ENCODE assay signal across 31 cellular contexts in the genomic region with DNA sequence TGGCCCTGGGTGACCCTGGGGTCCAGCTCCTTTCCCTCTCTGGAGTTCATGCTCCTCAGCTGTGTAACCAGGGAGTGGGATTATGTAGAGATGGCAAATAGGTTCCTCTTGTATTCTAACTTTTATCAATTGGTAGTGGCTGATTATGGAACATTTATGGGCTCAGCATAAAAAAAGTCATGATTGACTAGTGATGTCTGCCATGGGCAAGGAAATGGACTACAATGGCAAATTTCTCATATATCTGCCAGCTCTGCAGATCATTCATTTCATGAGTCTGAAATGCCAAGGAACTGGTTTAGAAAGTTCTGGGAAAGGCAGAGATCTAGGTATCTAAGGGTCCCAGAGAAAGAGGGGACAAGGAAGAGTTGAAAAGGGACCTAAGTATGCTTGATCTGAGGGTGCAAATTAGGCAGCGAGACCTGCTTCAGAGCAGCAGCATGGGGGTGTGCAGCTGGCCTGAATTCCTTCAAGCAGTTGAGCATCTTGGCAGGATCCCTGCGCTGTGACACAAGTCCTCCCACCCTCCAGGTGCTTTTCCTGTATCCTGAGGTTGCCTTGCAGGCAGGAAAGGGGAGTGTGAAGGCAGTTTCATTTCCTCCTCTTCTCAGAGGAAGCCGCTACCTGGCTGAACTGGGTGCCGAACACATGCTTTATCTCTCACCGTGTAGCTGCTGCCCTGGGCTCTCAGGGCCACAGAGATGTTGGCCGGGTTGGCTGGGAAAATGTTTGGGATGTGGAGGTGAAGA. TPM values are rescaled to one million over a fixed set of nuclear protein-coding genes. Genes with fewer than 3 reads are reported as not detected.
DNase-seq lines count a peak whose midpoint lies in the region; FAIRE-seq and TF ChIP-seq lines count a peak whose summit lies in the region.
"Had no signal": no experiment of that assay in that cellular context is flagged by ENCODE, and none has a peak within 500 bp of the region (broad histone marks: within the 10 kb centered on the region; RNA-seq: fewer than 3 reads in every experiment).

No MANE protein-coding gene starts in this region.

- H3K27me3 ChIP-seq in H7 (ENCODE audit: control insufficient read depth, insufficient read depth, low read length) (no peaks in the 10 kb centered on the region), astrocyte (ENCODE audit: insufficient read depth, low read length) (peaks cover 15% of the 10 kb centered on the region), ovary (no peaks in the 10 kb centered on the region), sigmoid colon (no peaks in the 10 kb centered on the region)
- H3K27me3 ChIP-seq: cardiac muscle cell, Peyer's patch, SJSA1, upper lobe of left lung had no signal

- H3K27ac ChIP-seq in 22Rv1: 0 out of 2 replicates have a peak overlapping the region, but pooled peaks have one; percentile 15
- no peak overlapping the region for H3K27ac ChIP-seq in astrocyte (ENCODE audit: low read depth, low read length)
- no peak overlapping the region for H3K27ac ChIP-seq in ovary
- H3K27ac ChIP-seq in sigmoid colon: no peak overlapping the region
- H3K27ac ChIP-seq: cardiac muscle cell, Peyer's patch, SJSA1 had no signal

- H3K9ac ChIP-seq in astrocyte (ENCODE audit: low read length): no peak overlapping the region

- H3K9me3 Mint-ChIP-seq in astrocyte (ENCODE audit: unreplicated experiment): no peaks in the 10 kb centered on the region
- H3K9me3 Mint-ChIP-seq: activated CD4-positive, alpha-beta memory T cell treated with anti-CD3 and anti-CD28 coated beads for 36 hours; activated T-helper 2 cell treated with anti-CD3 and anti-CD28 coated beads, Interferon-gamma antibody, Interleukin-2, Interleukin-4, amounts not matched to agents 10 μg/mL and 5 μg/mL and 100 μg/mL, durations not matched to agents 14 hours and 24 hours and 36 hours; effector memory CD8-positive, alpha-beta T cell; natural killer cell had no signal

- no peaks in the 10 kb centered on the region for H3K79me2 ChIP-seq in astrocyte (ENCODE audit: insufficient read depth, low read length)

- peaks cover 13% of the 10 kb centered on the region for H3K27me3 Mint-ChIP-seq in astrocyte (ENCODE audit: low read depth, unreplicated experiment)
- H3K27me3 Mint-ChIP-seq: activated naive CD8-positive, alpha-beta T cell had no signal

- H3K36me3 ChIP-seq in H7 (replicated peaks; ENCODE audit: control insufficient read depth, insufficient read depth, low read length) (peaks cover 2% of the 10 kb centered on the region; the same call in 1 of the 2 replicates), astrocyte (ENCODE audit: insufficient read depth, low read length) (no peaks in the 10 kb centered on the region), ovary (no peaks in the 10 kb centered on the region), sigmoid colon (peaks cover 11 to 82% (median 24%) of the 10 kb centered on the region in 4 donors)
- H3K36me3 ChIP-seq: cardiac muscle cell had no signal

- H3K4me3 Mint-ChIP-seq in astrocyte (ENCODE audit: unreplicated experiment): no peak overlapping the region
- H3K4me3 Mint-ChIP-seq: activated CD4-positive, alpha-beta memory T cell treated with anti-CD3 and anti-CD28 coated beads for 36 hours; activated naive CD8-positive, alpha-beta T cell; effector memory CD8-positive, alpha-beta T cell; natural killer cell had no signal

- H3K4me3 ChIP-seq in H7 (ENCODE audit: insufficient read depth, low read depth, low read length): no peak overlapping the region
- H3K4me3 ChIP-seq in astrocyte (ENCODE audit: insufficient read depth, low read depth, low read length): no peak overlapping the region
- H3K4me3 ChIP-seq in ovary: no peak overlapping the region
- H3K4me3 ChIP-seq in sigmoid colon: no peak overlapping the region
- H3K4me3 ChIP-seq: cardiac muscle cell, Peyer's patch, SJSA1, skin epidermis, upper lobe of left lung had no signal

- intact Hi-C loops in ovary (cut with DNase I) (no loop called here), sigmoid colon (cut with DNase I) (no loop called here)

- DNase-seq in H7 (peak; percentile 16), astrocyte (ENCODE audit: low read depth) (no peak), middle frontal gyrus (ENCODE audit: extremely low spot score, low spot score) (peak; percentile 7), SIG-M5 treated with dmso at 0.1 percent for 504 hours (lab: John Stamatoyannopoulos, UW; ENCODE audit: unreplicated experiment) (no peak), ovary (no peak), sigmoid colon (no peak)
- DNase-seq in stimulated activated naive CD4-positive, alpha-beta T cell (lab: John Stamatoyannopoulos, UW): no peak
- DNase-seq: ACHN; activated CD4-positive, alpha-beta memory T cell treated with anti-CD3 and anti-CD28 coated beads for 36 hours; activated CD4-positive, CD25-positive, alpha-beta regulatory T cell treated with anti-CD3 and anti-CD28 coated beads, Interleukin-2, amount 50 U/mL, for 72 hours; cortex of kidney; effector memory CD8-positive, alpha-beta T cell; left ventricle myocardium superior; midbrain; natural killer cell; NK-92 treated with Interleukin-12 subunit alpha and Interleukin-12 subunit beta, amount 100 ng/mL, for 24 hours; Peyer's patch; upper lobe of left lung had no signal

- H3K9me3 ChIP-seq in astrocyte (ENCODE audit: insufficient read depth, low read depth, low read length) (no peaks in the 10 kb centered on the region), ovary (no peaks in the 10 kb centered on the region), sigmoid colon (no peaks in the 10 kb centered on the region)
- H3K9me3 ChIP-seq: Peyer's patch, SJSA1, upper lobe of left lung had no signal

- 79 to 90% (median 87%) methylated on average over 6 of the region's 6 CpGs for WGBS in ovary, 3 donors
- 77 to 90% methylated on average over 6 of the region's 6 CpGs for WGBS in sigmoid colon, 2 donors

- H3K27ac Mint-ChIP-seq in astrocyte (ENCODE audit: unreplicated experiment): peak overlapping the region; percentile 12
- H3K27ac Mint-ChIP-seq: activated CD4-positive, alpha-beta memory T cell treated with anti-CD3 and anti-CD28 coated beads for 36 hours; activated naive CD8-positive, alpha-beta T cell; activated T-helper 2 cell treated with anti-CD3 and anti-CD28 coated beads, Interferon-gamma antibody, Interleukin-2, Interleukin-4, amounts not matched to agents 10 μg/mL and 5 μg/mL and 100 μg/mL, durations not matched to agents 14 hours and 24 hours and 36 hours; effector memory CD8-positive, alpha-beta T cell; natural killer cell had no signal

- TF ChIP-seq CTCF in 22Rv1 (IDR thresholded peaks at IDR 0.05) (no peak), astrocyte (IDR thresholded peaks at IDR 0.05; ENCODE audit: insufficient read depth, low read depth, low read length) (no peak), ovary (IDR thresholded peaks at IDR 0.05) (no peak), sigmoid colon (IDR thresholded peaks at IDR 0.05) (no peak)

- H3K4me1 ChIP-seq in astrocyte (ENCODE audit: insufficient read depth, low read length) (no peaks in the 10 kb centered on the region), ovary (ENCODE audit: insufficient read depth) (no peaks in the 10 kb centered on the region), sigmoid colon (peaks cover 0 to 7% (median 4%) of the 10 kb centered on the region in 4 donors)
- H3K4me1 ChIP-seq: SJSA1 had no signal

- H4K20me1 ChIP-seq in astrocyte (ENCODE audit: insufficient read depth, low read length): no peaks in the 10 kb centered on the region

- H2AFZ ChIP-seq in astrocyte (ENCODE audit: low read depth, low read length): no peak overlapping the region

- TF ChIP-seq POLR2A in ovary (IDR thresholded peaks at IDR 0.05): no peak
- no peak for TF ChIP-seq POLR2A in sigmoid colon (IDR thresholded peaks at IDR 0.05)

- H3K36me3 Mint-ChIP-seq in astrocyte (ENCODE audit: low read depth, unreplicated experiment): peaks cover 30% of the 10 kb centered on the region
- H3K36me3 Mint-ChIP-seq: activated CD4-positive, alpha-beta memory T cell treated with anti-CD3 and anti-CD28 coated beads for 36 hours; natural killer cell had no signal

- no peak for TF ChIP-seq EP300 in ovary (IDR thresholded peaks at IDR 0.05)
- TF ChIP-seq EP300 in sigmoid colon (IDR thresholded peaks at IDR 0.05): no peak

- H3K4me2 ChIP-seq in astrocyte (ENCODE audit: low read length): no peak overlapping the region

- peaks cover 4% of the 10 kb centered on the region for H3K4me1 Mint-ChIP-seq in astrocyte (ENCODE audit: low read depth, unreplicated experiment)
- H3K4me1 Mint-ChIP-seq: natural killer cell had no signal

- FAIRE-seq in astrocyte (lab: Jason Lieb, UNC): no peak
- FAIRE-seq: G401.6, H54, islet of Langerhans had no signal

RNA-seq across cellular contexts. Expression of gene SLC15A3, which starts 10.4 kb away (rescaled TPM):
- 2.7 and 6.1 TPM in 2 replicates for total RNA-seq in H7 (2014; rRNA removed; shearing (Covaris generic))
- total RNA-seq in astrocyte (66.3 and 87.8 TPM in 2 replicates), ovary (10 to 100 TPM; 25.3 to 55.8 (median 43.9) TPM), sigmoid colon (10 to 100 TPM; 12.8 to 43.9 (median 28.6) TPM)
- polyA plus RNA-seq in ovary (10 to 100 TPM; 27.2 to 38.9 TPM), sigmoid colon (10 to 100 TPM; 13.8 to 32.0 (median 21.3) TPM)
- total RNA-seq: NCI-H460 had no signal
- polyA plus RNA-seq: cardiac muscle cell had no signal

RNA-seq across cellular contexts. Expression of gene TMEM132A, which starts 17.3 kb away (rescaled TPM):
- 66.0 and 73.9 TPM in 2 replicates for total RNA-seq in H7 (2014; rRNA removed; shearing (Covaris generic))
- 117 TPM in 2 replicates for total RNA-seq in astrocyte
- total RNA-seq in ovary: 10 to 100 TPM; 16.5 to 34.1 (median 21.3) TPM
- polyA plus RNA-seq in ovary: 10 to 100 TPM in 1 of 2 donors, 1 to 10 TPM in 1; 2.9 to 21.3 TPM
- total RNA-seq in sigmoid colon: 10 to 100 TPM in 1 of 4 donors, 1 to 10 TPM in 2, under 1 TPM in 1; 0.49 to 17.4 (median 2.9) TPM
- 1 to 10 TPM in 2 of 3 donors, under 1 TPM in 1; 0.60 to 8.5 (median 2.3) TPM for polyA plus RNA-seq in sigmoid colon
- total RNA-seq: natural killer cell had no signal

RNA-seq across cellular contexts. Expression of gene TMEM109, which starts 27.6 kb away (rescaled TPM):
- 30.6 and 35.1 TPM in 2 replicates for total RNA-seq in H7 (2014; rRNA removed; shearing (Covaris generic))
- total RNA-seq in astrocyte (72.8 and 72.9 TPM in 2 replicates), ovary (100 to 1,000 TPM in 5 of 7 donors, 10 to 100 TPM in 2; 88.7 to 143 (median 109) TPM), sigmoid colon (100 to 1,000 TPM in 2 of 4 donors, 10 to 100 TPM in 2; 86.2 to 115 (median 98.4) TPM)
- polyA plus RNA-seq in ovary (100 to 1,000 TPM; 133 to 145 TPM), sigmoid colon (10 to 100 TPM; 16.2 to 57.7 (median 17.3) TPM)

RNA-seq across cellular contexts. Expression of gene CD6, which starts 29.9 kb away (rescaled TPM):
- total RNA-seq in H7 (2014; rRNA removed; shearing (Covaris generic)): not detected in 2 replicates
- total RNA-seq in astrocyte (0.39 and 0.58 TPM in 2 replicates), ovary (1 to 10 TPM in 3 of 7 donors, under 1 TPM in 4; 0.42 to 2.2 (median 0.69) TPM), sigmoid colon (1 to 10 TPM in 2 of 4 donors, under 1 TPM in 1, not detected in 1; 0.81 to 1.9 (median 1.2) TPM)
- polyA plus RNA-seq in ovary (1 to 10 TPM in 1 of 2 donors, under 1 TPM in 1; 0.44 to 3.4 TPM), sigmoid colon (10 to 100 TPM in 1 of 3 donors, under 1 TPM in 2; under 0.01 to 14.1 (median 0.23) TPM)
- total RNA-seq: NCI-H460, osteoblast, renal cortical epithelial cell had no signal
- polyA plus RNA-seq: BJ, cardiac muscle cell had no signal

RNA-seq across cellular contexts. Expression of gene PRPF19, which starts 35.2 kb away (rescaled TPM):
- 93.8 and 123 TPM in 2 replicates for total RNA-seq in H7 (2014; rRNA removed; shearing (Covaris generic))
- total RNA-seq in astrocyte (58.4 and 61.9 TPM in 2 replicates), ovary (100 to 1,000 TPM in 2 of 7 donors, 10 to 100 TPM in 5; 44.1 to 109 (median 97.2) TPM), sigmoid colon (10 to 100 TPM; 37.1 to 52.5 (median 38.9) TPM)
- polyA plus RNA-seq in ovary (10 to 100 TPM; 66.2 to 73.4 TPM), sigmoid colon (10 to 100 TPM; 41.2 to 92.3 (median 42.0) TPM)

Comparison
In these comparisons a context has a peak if more than half of its experiments do, and no peak if none do; other contexts are left out.
1. DNase-seq: peak in H7 (single experiment) and middle frontal gyrus (single experiment); none in astrocyte (single experiment), SIG-M5 treated with dmso at 0.1 percent for 504 hours (single experiment), ovary (0 of 5), stimulated activated naive CD4-positive, alpha-beta T cell (0 of 6) and sigmoid colon (single experiment).